1 cellular context compared by ENCODE assay signal in the genomic region with DNA sequence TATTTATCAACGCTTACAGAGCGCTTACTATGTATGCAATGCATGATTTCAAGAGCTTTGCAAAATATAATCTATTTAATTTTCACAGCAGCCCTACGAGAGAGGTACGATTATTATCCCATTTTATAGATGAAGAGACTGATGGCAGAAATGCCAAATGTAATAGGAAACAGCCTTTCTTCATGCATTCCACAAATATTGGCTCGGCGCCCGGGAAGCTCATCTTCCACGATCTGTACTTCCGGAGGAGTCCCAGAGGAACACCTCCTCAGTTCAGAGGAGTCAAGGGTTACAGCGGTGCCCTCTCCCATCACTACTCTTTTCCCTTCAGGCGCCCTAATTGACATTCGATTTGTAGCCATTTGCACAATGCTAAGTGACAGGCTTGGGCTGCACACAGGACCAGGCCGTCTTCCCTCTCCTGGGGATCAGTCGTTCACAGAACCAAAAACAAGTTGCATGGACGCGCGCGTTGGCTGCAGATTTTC.
TF ChIP-seq lines count a peak whose summit lies in the region.

No MANE protein-coding gene starts in this region.

TF ChIP-seq in WTC11, 78 proteins besides CTCF, POLR2A, EP300 and RAD21 (continued from another document):
- no peak for TF ChIP-seq MXD4 (CRISPR knock-in tag; IDR thresholded peaks at IDR 0.05; ENCODE audit: borderline replicate concordance)
